ENCODE assay signal across 21 cellular contexts in the genomic region with DNA sequence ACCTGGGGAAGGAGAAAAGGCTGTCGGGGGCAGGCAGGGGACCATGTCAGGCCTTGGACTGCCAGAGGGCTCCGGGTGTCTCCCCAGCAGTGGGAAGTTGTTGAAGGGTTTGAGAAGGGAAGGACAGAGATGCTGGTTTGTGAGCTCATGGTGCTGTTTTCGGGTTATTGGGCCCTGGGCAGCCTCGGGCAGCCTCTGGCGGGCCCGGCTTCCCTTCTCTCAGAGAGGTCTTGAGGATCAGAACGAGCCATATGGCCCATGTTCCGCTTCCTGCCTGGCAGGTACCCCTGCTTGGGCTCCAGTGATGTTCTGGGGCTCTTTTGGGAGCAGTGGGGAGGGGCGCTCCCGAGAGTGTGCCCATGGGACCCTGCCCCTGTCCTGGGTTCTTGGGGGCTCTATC.
"Had no signal": no experiment of that assay in that cellular context is flagged by ENCODE, and none has a peak within 500 bp of the region (broad histone marks: within the 10 kb centered on the region; RNA-seq: fewer than 3 reads in every experiment).

No MANE protein-coding gene starts in this region.

- H3K4me3 Mint-ChIP-seq: activated CD4-positive, alpha-beta T cell treated with anti-CD3 and anti-CD28 coated beads, Interleukin-2, amount 10 ng/mL, durations not matched to agents 24 days and 14 days; activated CD8-positive, alpha-beta T cell treated with anti-CD3 and anti-CD28 coated beads for 36 hours; activated naive CD8-positive, alpha-beta T cell treated with anti-CD3 and anti-CD28 coated beads, Interleukin-2, amount 10 ng/mL, durations not matched to agents 7 days and 5 days; activated T-cell treated with anti-CD3 and anti-CD28 coated beads, Interleukin-2, amount 50 U/mL, for 24 hours; dendritic cell treated with granulocyte-macrophage colony-stimulating factor and Interleukin-4, amounts not matched to agents 40 ng/mL and 50 ng/mL, for 4 days had no signal

- H3K27me3 ChIP-seq: right atrium auricular region had no signal

- H3K4me1 Mint-ChIP-seq: activated CD4-positive, alpha-beta T cell treated with anti-CD3 and anti-CD28 coated beads, Interleukin-2, amount 10 ng/mL, durations not matched to agents 24 days and 14 days had no signal

- H3K4me1 ChIP-seq: esophagus muscularis mucosa, gastroesophageal sphincter, heart right ventricle, prostate gland, right atrium auricular region, suprapubic skin had no signal

- H3K27ac ChIP-seq: esophagus muscularis mucosa, gastroesophageal sphincter, heart right ventricle, prostate gland, right atrium auricular region, suprapubic skin had no signal

- H3K9me3 ChIP-seq: esophagus muscularis mucosa, gastroesophageal sphincter, heart right ventricle, prostate gland, right atrium auricular region, suprapubic skin had no signal

- H3K4me3 ChIP-seq: esophagus muscularis mucosa, gastroesophageal sphincter, heart right ventricle, prostate gland, right atrium auricular region, suprapubic skin had no signal

- H3K27ac Mint-ChIP-seq: activated CD4-positive, alpha-beta T cell treated with anti-CD3 and anti-CD28 coated beads, Interleukin-2, amount 10 ng/mL, durations not matched to agents 24 days and 14 days; activated CD8-positive, alpha-beta T cell treated with anti-CD3 and anti-CD28 coated beads for 36 hours; activated naive CD8-positive, alpha-beta T cell treated with anti-CD3 and anti-CD28 coated beads, Interleukin-2, amount 10 ng/mL, durations not matched to agents 7 days and 5 days; activated T-cell treated with anti-CD3 and anti-CD28 coated beads, Interleukin-2, amount 50 U/mL, for 24 hours; activated T-helper 2 cell treated with anti-CD3 and anti-CD28 coated beads, Interferon-gamma antibody, Interleukin-2, Interleukin-4, amounts not matched to agents 10 μg/mL and 5 μg/mL and 100 μg/mL, durations not matched to agents 14 hours and 24 hours and 36 hours; dendritic cell treated with granulocyte-macrophage colony-stimulating factor and Interleukin-4, amounts not matched to agents 40 ng/mL and 50 ng/mL, for 4 days had no signal

- DNase-seq: activated CD4-positive, alpha-beta T cell treated with anti-CD3 and anti-CD28 coated beads, Interleukin-2, amount 10 ng/mL, durations not matched to agents 24 days and 14 days; activated CD8-positive, alpha-beta T cell treated with anti-CD3 and anti-CD28 coated beads for 36 hours; activated naive CD4-positive, alpha-beta T cell treated with Interleukin-2 at 50 U/mL for 16 hours; activated naive CD8-positive, alpha-beta T cell treated with anti-CD3 and anti-CD28 coated beads, Interleukin-2, amount 10 ng/mL, durations not matched to agents 7 days and 5 days; activated T-cell treated with anti-CD3 and anti-CD28 coated beads, Interleukin-2, amount 50 U/mL, for 24 hours; aorta; effector memory CD4-positive, alpha-beta T cell; heart right ventricle; left cardiac atrium; mesenchymal stem cell; stimulated activated CD4-positive, alpha-beta T cell treated with anti-CD3 and anti-CD28 coated beads, Interleukin-2, amount 100 ng/mL, for 24 hours; stimulated activated naive CD8-positive, alpha-beta T cell treated with anti-CD3 and anti-CD28 coated beads, Interleukin-15, Interleukin-2, amounts not matched to agents 100 U/mL and 50 U/mL, for 24 hours; T1000; trophoblast cell had no signal

- H3K27me3 Mint-ChIP-seq: activated CD8-positive, alpha-beta T cell treated with anti-CD3 and anti-CD28 coated beads for 36 hours; activated T-cell treated with anti-CD3 and anti-CD28 coated beads, Interleukin-2, amount 50 U/mL, for 24 hours had no signal

- H3K36me3 ChIP-seq: esophagus muscularis mucosa, gastroesophageal sphincter, heart right ventricle, prostate gland, right atrium auricular region, suprapubic skin had no signal

- H3K36me3 Mint-ChIP-seq: activated naive CD8-positive, alpha-beta T cell treated with anti-CD3 and anti-CD28 coated beads, Interleukin-2, amount 10 ng/mL, durations not matched to agents 7 days and 5 days had no signal

- H3K9me3 Mint-ChIP-seq: activated CD4-positive, alpha-beta T cell treated with anti-CD3 and anti-CD28 coated beads, Interleukin-2, amount 10 ng/mL, durations not matched to agents 24 days and 14 days; activated CD8-positive, alpha-beta T cell treated with anti-CD3 and anti-CD28 coated beads for 36 hours; activated naive CD8-positive, alpha-beta T cell treated with anti-CD3 and anti-CD28 coated beads, Interleukin-2, amount 10 ng/mL, durations not matched to agents 7 days and 5 days; activated T-cell treated with anti-CD3 and anti-CD28 coated beads, Interleukin-2, amount 50 U/mL, for 24 hours; activated T-helper 2 cell treated with anti-CD3 and anti-CD28 coated beads, Interferon-gamma antibody, Interleukin-2, Interleukin-4, amounts not matched to agents 10 μg/mL and 5 μg/mL and 100 μg/mL, durations not matched to agents 14 hours and 24 hours and 36 hours; dendritic cell treated with granulocyte-macrophage colony-stimulating factor and Interleukin-4, amounts not matched to agents 40 ng/mL and 50 ng/mL, for 4 days had no signal
